Comparison of ENCODE assay signal across 1 cellular context in the genomic region with DNA sequence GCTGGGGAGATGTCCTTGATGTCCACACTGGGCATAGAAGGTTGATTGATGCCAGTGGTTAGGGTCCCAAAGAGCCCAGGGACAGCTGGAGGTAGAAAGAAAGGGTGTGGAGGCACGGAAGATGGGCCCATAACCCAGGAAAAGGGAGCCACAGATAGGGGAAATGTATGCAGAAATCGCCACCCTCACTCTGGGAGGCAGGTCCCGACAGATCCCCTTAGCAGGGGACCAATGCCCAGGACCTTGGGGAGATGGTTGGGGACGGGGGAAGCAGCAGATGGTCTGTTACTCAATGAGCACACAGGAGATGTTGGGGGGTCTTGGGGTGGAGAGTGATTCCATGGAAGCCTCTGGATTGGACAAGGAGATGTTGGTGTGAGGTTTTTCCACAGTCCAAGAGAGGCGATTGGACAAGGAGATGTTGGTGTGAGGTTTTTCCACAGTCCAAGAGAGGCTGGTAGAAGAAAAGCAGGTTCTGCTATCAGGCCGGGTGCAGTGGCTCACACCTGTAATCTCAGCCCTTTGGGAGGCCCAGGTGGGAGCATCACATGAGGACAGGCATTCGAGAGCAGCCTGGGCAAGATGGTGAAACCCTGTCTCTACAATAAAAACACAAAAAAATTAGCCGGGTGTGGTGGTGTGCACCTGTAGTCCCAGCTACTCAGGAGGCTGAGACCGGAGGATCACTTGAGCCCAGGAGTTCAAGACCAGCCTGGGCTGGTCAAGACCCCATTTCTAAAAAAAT.
TF ChIP-seq lines count a peak whose summit lies in the region.

No MANE protein-coding gene starts in this region.

TF ChIP-seq in H1, 55 proteins besides CTCF, POLR2A, EP300 and RAD21:
- TF ChIP-seq CBX8 (IDR thresholded peaks at IDR 0.05; ENCODE audit: borderline replicate concordance, low read depth, low read length) (no peak), CTBP2 (IDR thresholded peaks at IDR 0.05; ENCODE audit: borderline replicate concordance, insufficient read depth, insufficient read length, low read length) (no peak), NANOG (IDR thresholded peaks at IDR 0.05; ENCODE audit: insufficient read depth, low read depth, low read length, poor library complexity, severe bottlenecking) (no peak), TAF7 (optimal IDR thresholded peaks at IDR 0.05; ENCODE audit: borderline replicate concordance, low read depth, low read length) (no peak), SRF (IDR thresholded peaks at IDR 0.05; ENCODE audit: low read depth, low read length) (no peak)
